1 cellular context compared by ENCODE assay signal in genomic region chr11:67261942-67262681, GRCh38.
TF ChIP-seq lines count a peak whose summit lies in the region.

No MANE protein-coding gene starts in this region.

TF ChIP-seq in IMR-90, 13 proteins besides CTCF, POLR2A, EP300 and RAD21 (continued from another document):
- no peak for TF ChIP-seq MXI1 (IDR thresholded peaks at IDR 0.05; ENCODE audit: borderline replicate concordance, low read depth, low read length)
- no peak for TF ChIP-seq NFE2L2 (IDR thresholded peaks at IDR 0.05; ENCODE audit: low read depth, low read length)
- TF ChIP-seq MAZ (IDR thresholded peaks at IDR 0.05; ENCODE audit: borderline replicate concordance, low read depth, low read length) = no peak
- no peak for TF ChIP-seq USF2 (IDR thresholded peaks at IDR 0.05; ENCODE audit: low read depth, low read length)
- no peak for TF ChIP-seq CEBPB (IDR thresholded peaks at IDR 0.05; ENCODE audit: low read depth, low read length)
- no peak for TF ChIP-seq CHD1 (IDR thresholded peaks at IDR 0.05; ENCODE audit: low read depth, low read length)
- no peak for TF ChIP-seq RCOR1 (IDR thresholded peaks at IDR 0.05; ENCODE audit: insufficient replicate concordance, low read length)
- TF ChIP-seq RFX5 (IDR thresholded peaks at IDR 0.05; ENCODE audit: low read depth, low read length) = no peak
- no peak for TF ChIP-seq SMC3 (IDR thresholded peaks at IDR 0.05; ENCODE audit: low read depth, low read length)
- no peak for TF ChIP-seq BHLHE40 (IDR thresholded peaks at IDR 0.05; ENCODE audit: low read depth, low read length)
- no peak for TF ChIP-seq ELK1 (IDR thresholded peaks at IDR 0.05; ENCODE audit: borderline replicate concordance, low read depth, low read length)
- TF ChIP-seq MAFK (IDR thresholded peaks at IDR 0.05; ENCODE audit: low read depth, low read length) = no peak
TF ChIP-seq in IMR-90: peak in this region for 0.
